Comparison of ENCODE assay signal across 21 cellular contexts in the genomic region with DNA sequence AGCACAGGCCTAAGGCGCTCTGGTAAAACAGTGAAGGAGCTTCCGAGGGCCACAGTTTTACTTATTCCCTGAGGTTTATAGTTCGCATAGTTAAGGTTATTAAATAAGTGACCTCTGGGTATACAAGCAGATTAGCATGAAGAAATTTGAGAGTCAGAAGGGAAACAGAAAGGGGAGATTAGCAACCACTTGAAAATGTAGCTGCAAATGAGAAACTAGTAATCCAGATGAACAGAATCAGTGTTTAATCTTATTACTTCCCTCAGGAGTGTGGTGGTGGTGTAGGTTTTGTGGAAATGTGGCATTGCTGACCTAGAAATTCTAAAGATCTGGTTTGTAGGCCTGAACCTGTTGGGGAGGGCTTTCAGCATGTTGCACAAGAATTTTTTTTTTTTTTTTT.
DNase-seq lines count a peak whose midpoint lies in the region; ATAC-seq, FAIRE-seq and TF ChIP-seq lines count a peak whose summit lies in the region.
"Had no signal": no experiment of that assay in that cellular context is flagged by ENCODE, and none has a peak within 500 bp of the region (broad histone marks: within the 10 kb centered on the region; RNA-seq: fewer than 3 reads in every experiment).

No MANE protein-coding gene starts in this region.

- peaks cover 29% of the 10 kb centered on the region for H4K20me1 ChIP-seq in neural progenitor cell (ENCODE audit: low read depth)

- H3K9ac ChIP-seq in neural progenitor cell = no peak overlapping the region

- FAIRE-seq in A549 (lab: Jason Lieb, UNC) = peak; percentile 49
- FAIRE-seq: GM12878, GM18507 had no signal

- H3K36me3 Mint-ChIP-seq in CD8-positive, alpha-beta memory T cell = peaks cover 6 to 31% (median 6%) of the 10 kb centered on the region in 3 donors
- H3K36me3 Mint-ChIP-seq in neural progenitor cell = peaks cover 38% of the 10 kb centered on the region

- peaks cover 4% of the 10 kb centered on the region for H3K79me2 ChIP-seq in neural progenitor cell (ENCODE audit: low read depth)

- TF ChIP-seq CTCF in A549 (IDR thresholded peaks at IDR 0.05) (no peak), neural progenitor cell (IDR thresholded peaks at IDR 0.05) (no peak), gastroesophageal sphincter (IDR thresholded peaks at IDR 0.05) (no peak)

- H3K27ac ChIP-seq in A549 = no peak overlapping the region
- no peak overlapping the region for H3K27ac ChIP-seq in CD8-positive, alpha-beta memory T cell (ENCODE audit: low read depth, low read length)
- no peak overlapping the region for H3K27ac ChIP-seq in neural progenitor cell
- H3K27ac ChIP-seq in gastroesophageal sphincter = no peak overlapping the region
- H3K27ac ChIP-seq: Peyer's patch had no signal

- no peak for TF ChIP-seq RAD21 in A549 (conservative IDR thresholded peaks at IDR 0.05 in 1 of 2, IDR thresholded peaks at IDR 0.05 in 1 of 2)

- H3F3A ChIP-seq in neural progenitor cell (ENCODE audit: low read depth) = peaks cover 15% of the 10 kb centered on the region

- 92% methylated on average over 3 of the region's 3 CpGs for WGBS in A549 (ENCODE audit: missing lambda C conversion rate)
- WGBS in gastroesophageal sphincter (ENCODE audit: low coverage in 1 of 2), 2 donors = 81 to 87% methylated on average over 2 to 3 of the region's 3 CpGs

- DNase-seq in A549 (ENCODE audit: low read depth in 1 of 2, low spot score in 1 of 2) = no peak
- DNase-seq in CD8-positive, alpha-beta memory T cell = no peak
- DNase-seq in NCI-H524 treated with DMSO at 0.1 percent for 48 hours (lab: John Stamatoyannopoulos, UW) = peak; percentile 95
- DNase-seq in neural progenitor cell (ENCODE audit: low spot score) = no peak
- no peak for DNase-seq in D341Med (ENCODE audit: low spot score)
- no peak for DNase-seq in stimulated activated naive CD4-positive, alpha-beta T cell treated with Interleukin-2 at 50 U/mL for 16 hours (lab: John Stamatoyannopoulos, UW)
- DNase-seq: COR-L47; EL; MM.1S; NCI-H1105; NCI-H2081; NCI-H510A treated with DMSO at 0.1 percent for 48 hours; NK-92 treated with Interleukin-12 subunit alpha and Interleukin-12 subunit beta, amount 100 ng/mL, for 24 hours had no signal

- TF ChIP-seq EP300 in A549 (IDR thresholded peaks at IDR 0.05) (no peak), gastroesophageal sphincter (IDR thresholded peaks at IDR 0.05) (no peak)

- no peak overlapping the region for H3K4me2 ChIP-seq in A549
- no peak overlapping the region for H3K4me2 ChIP-seq in neural progenitor cell
- H3K4me2 ChIP-seq: GM23338 had no signal

- POLR2A ChIA-PET in A549 (lab: Yijun Ruan, JAX) = no interaction called here
- POLR2A ChIA-PET in CD8-positive, alpha-beta memory T cell (lab: Charles Lee) = no interaction called here

- H3K36me3 ChIP-seq in CD8-positive, alpha-beta memory T cell (ENCODE audit: insufficient read depth, low read length) = peaks cover 4% of the 10 kb centered on the region
- H3K36me3 ChIP-seq in neural progenitor cell = peaks cover 18% of the 10 kb centered on the region
- peaks cover 0 to 7% of the 10 kb centered on the region in 2 donors for H3K36me3 ChIP-seq in gastroesophageal sphincter
- H3K36me3 ChIP-seq: Peyer's patch had no signal

- peaks cover 40 to 41% (median 40%) of the 10 kb centered on the region in 3 donors for H3K4me1 Mint-ChIP-seq in CD8-positive, alpha-beta memory T cell
- H3K4me1 Mint-ChIP-seq in neural progenitor cell = peaks cover 28% of the 10 kb centered on the region
- H3K4me1 Mint-ChIP-seq: CD14-positive monocyte had no signal

- H3K27me3 ChIP-seq in CD8-positive, alpha-beta memory T cell (ENCODE audit: insufficient read depth, low read length, poor library complexity, severe bottlenecking) = no peaks in the 10 kb centered on the region
- H3K27me3 ChIP-seq in neural progenitor cell (no peaks in the 10 kb centered on the region), gastroesophageal sphincter (no peaks in the 10 kb centered on the region)
- H3K27me3 ChIP-seq: Peyer's patch had no signal

- no peaks in the 10 kb centered on the region for H3K9me3 Mint-ChIP-seq in CD8-positive, alpha-beta memory T cell
- peaks cover 12% of the 10 kb centered on the region for H3K9me3 Mint-ChIP-seq in neural progenitor cell

- CTCF ChIA-PET in A549 (lab: Yijun Ruan, JAX) = interaction anchor here (1.3 to 2.5 kb wide), 4 partner anchors 11 to 58 kb away, joined by 3 to 17 read pairs (median 6); no protein-coding TSS in a partner anchor
- CTCF ChIA-PET in CD8-positive, alpha-beta memory T cell (lab: Charles Lee) = interaction anchor here (1.5 kb wide), 1 partner anchor 16 kb away, joined by 3 read pairs; no protein-coding TSS in a partner anchor

- H3K4me1 ChIP-seq in A549 (no peaks in the 10 kb centered on the region), neural progenitor cell (peaks cover 14% of the 10 kb centered on the region), gastroesophageal sphincter (peaks cover 0 to 18% (median 0%) of the 10 kb centered on the region in 3 donors)
- H3K4me1 ChIP-seq in CD8-positive, alpha-beta memory T cell (ENCODE audit: insufficient read depth, low read length) = peaks cover 12% of the 10 kb centered on the region
- H3K4me1 ChIP-seq: Peyer's patch had no signal

- H3K4me3 ChIP-seq in A549 (no peak overlapping the region), neural progenitor cell (no peak overlapping the region), gastroesophageal sphincter (no peak overlapping the region)
- H3K4me3 ChIP-seq in CD8-positive, alpha-beta memory T cell (ENCODE audit: low read length) = no peak overlapping the region
- H3K4me3 ChIP-seq: GM12878, GM23338, Peyer's patch had no signal

- peak overlapping the region in 6 of 8 donors; percentile 7 to 86 (median 48) for H3K27ac Mint-ChIP-seq in CD8-positive, alpha-beta memory T cell
- H3K27ac Mint-ChIP-seq in neural progenitor cell = peak overlapping the region; percentile 13
- H3K27ac Mint-ChIP-seq: CD14-positive monocyte, GM23338 had no signal

- H3K27me3 Mint-ChIP-seq in CD8-positive, alpha-beta memory T cell = no peaks in the 10 kb centered on the region
- peaks cover 4% of the 10 kb centered on the region for H3K27me3 Mint-ChIP-seq in neural progenitor cell (ENCODE audit: insufficient read depth, low read depth)

- no peak overlapping the region for H2AFZ ChIP-seq in neural progenitor cell (replicated peaks)
- H2AFZ ChIP-seq: GM23338 had no signal

- no peak overlapping the region for H3K4me3 Mint-ChIP-seq in CD8-positive, alpha-beta memory T cell
- H3K4me3 Mint-ChIP-seq in neural progenitor cell = no peak overlapping the region
- H3K4me3 Mint-ChIP-seq: CD14-positive monocyte, GM23338 had no signal

- H3K9me3 ChIP-seq in A549 (peaks cover 11% of the 10 kb centered on the region), neural progenitor cell (ENCODE audit: low read depth) (no peaks in the 10 kb centered on the region), gastroesophageal sphincter (no peaks in the 10 kb centered on the region)
- H3K9me3 ChIP-seq in CD8-positive, alpha-beta memory T cell (ENCODE audit: low read length) = no peaks in the 10 kb centered on the region
- H3K9me3 ChIP-seq: Peyer's patch had no signal

- TF ChIP-seq POLR2A in A549 (IDR thresholded peaks at IDR 0.05; ENCODE audit: low read length) (no peak), gastroesophageal sphincter (IDR thresholded peaks at IDR 0.05) (no peak)

- ATAC-seq in A549 = no peak
- no peak for ATAC-seq in gastroesophageal sphincter
- ATAC-seq: GM12878, GM23338, HCT116, Right ventricle myocardium inferior had no signal

TF ChIP-seq in A549, 52 proteins besides CTCF, POLR2A, EP300 and RAD21 (continues in another document):
- no peak for TF ChIP-seq TP53 (CRISPR knock-in tag; IDR thresholded peaks at IDR 0.05)
- no peak for TF ChIP-seq PHF8 (IDR thresholded peaks at IDR 0.05; ENCODE audit: borderline replicate concordance, low read depth)
- TF ChIP-seq HOXB13 (CRISPR knock-in tag; IDR thresholded peaks at IDR 0.05; ENCODE audit: low read depth) = no peak
- TF ChIP-seq RARB (CRISPR knock-in tag; IDR thresholded peaks at IDR 0.05) = no peak
- TF ChIP-seq, protein P1, sequence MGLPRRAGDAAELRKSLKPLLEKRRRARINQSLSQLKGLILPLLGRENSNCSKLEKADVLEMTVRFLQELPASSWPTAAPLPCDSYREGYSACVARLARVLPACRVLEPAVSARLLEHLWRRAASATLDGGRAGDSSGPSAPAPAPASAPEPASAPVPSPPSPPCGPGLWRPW (IDR thresholded peaks at IDR 0.05) = no peak
- TF ChIP-seq, protein P2, sequence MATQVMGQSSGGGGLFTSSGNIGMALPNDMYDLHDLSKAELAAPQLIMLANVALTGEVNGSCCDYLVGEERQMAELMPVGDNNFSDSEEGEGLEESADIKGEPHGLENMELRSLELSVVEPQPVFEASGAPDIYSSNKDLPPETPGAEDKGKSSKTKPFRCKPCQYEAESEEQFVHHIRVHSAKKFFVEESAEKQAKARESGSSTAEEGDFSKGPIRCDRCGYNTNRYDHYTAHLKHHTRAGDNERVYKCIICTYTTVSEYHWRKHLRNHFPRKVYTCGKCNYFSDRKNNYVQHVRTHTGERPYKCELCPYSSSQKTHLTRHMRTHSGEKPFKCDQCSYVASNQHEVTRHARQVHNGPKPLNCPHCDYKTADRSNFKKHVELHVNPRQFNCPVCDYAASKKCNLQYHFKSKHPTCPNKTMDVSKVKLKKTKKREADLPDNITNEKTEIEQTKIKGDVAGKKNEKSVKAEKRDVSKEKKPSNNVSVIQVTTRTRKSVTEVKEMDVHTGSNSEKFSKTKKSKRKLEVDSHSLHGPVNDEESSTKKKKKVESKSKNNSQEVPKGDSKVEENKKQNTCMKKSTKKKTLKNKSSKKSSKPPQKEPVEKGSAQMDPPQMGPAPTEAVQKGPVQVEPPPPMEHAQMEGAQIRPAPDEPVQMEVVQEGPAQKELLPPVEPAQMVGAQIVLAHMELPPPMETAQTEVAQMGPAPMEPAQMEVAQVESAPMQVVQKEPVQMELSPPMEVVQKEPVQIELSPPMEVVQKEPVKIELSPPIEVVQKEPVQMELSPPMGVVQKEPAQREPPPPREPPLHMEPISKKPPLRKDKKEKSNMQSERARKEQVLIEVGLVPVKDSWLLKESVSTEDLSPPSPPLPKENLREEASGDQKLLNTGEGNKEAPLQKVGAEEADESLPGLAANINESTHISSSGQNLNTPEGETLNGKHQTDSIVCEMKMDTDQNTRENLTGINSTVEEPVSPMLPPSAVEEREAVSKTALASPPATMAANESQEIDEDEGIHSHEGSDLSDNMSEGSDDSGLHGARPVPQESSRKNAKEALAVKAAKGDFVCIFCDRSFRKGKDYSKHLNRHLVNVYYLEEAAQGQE (IDR thresholded peaks at IDR 0.05) = no peak
- TF ChIP-seq HOXA7 (CRISPR knock-in tag; IDR thresholded peaks at IDR 0.05) = no peak
